Comparison of ENCODE assay signal across 1 cellular context in genomic region chr14:58244556-58245387, GRCh38.
TF ChIP-seq lines count a peak whose summit lies in the region.

PSMA3 (plus strand) TSS chr14:58244843; CDS start chr14:58244921, 78 bp downstream.

TF ChIP-seq in HEK293, 187 proteins besides CTCF, POLR2A, EP300 and RAD21 (continued from another document):
- TF ChIP-seq PRDM10 (tag by site-specific recombination; IDR thresholded peaks at IDR 0.05): peak; percentile 31; the same call in 1 of the 2 replicates
- TF ChIP-seq ZBTB11 (tag by site-specific recombination; conservative IDR thresholded peaks at IDR 0.05; ENCODE audit: low read depth): peak; percentile 41; the same call in 1 of the 2 replicates
- TF ChIP-seq ZNF221 (tag by site-specific recombination; IDR thresholded peaks at IDR 0.05; ENCODE audit: borderline replicate concordance): no peak
- TF ChIP-seq ZNF10 (tag by site-specific recombination; IDR thresholded peaks at IDR 0.05): 0 out of 2 replicates have a peak, but pooled peaks have one; percentile 21
- no peak for TF ChIP-seq ZNF629 (tag by site-specific recombination; IDR thresholded peaks at IDR 0.05)
- TF ChIP-seq ZNF530 (tag by site-specific recombination; IDR thresholded peaks at IDR 0.05; ENCODE audit: low read depth): no peak
- peak; percentile 74 for TF ChIP-seq ZBTB10 (tag by site-specific recombination; IDR thresholded peaks at IDR 0.05)
- peak; percentile 77 for TF ChIP-seq PRDM1 (tag by site-specific recombination; IDR thresholded peaks at IDR 0.05)
- no peak for TF ChIP-seq PBX3 (CRISPR knock-in tag; IDR thresholded peaks at IDR 0.05)
- no peak for TF ChIP-seq ATF2 (tag by site-specific recombination; IDR thresholded peaks at IDR 0.05; ENCODE audit: low read depth)
- no peak for TF ChIP-seq ELK4 (IDR thresholded peaks at IDR 0.05; ENCODE audit: borderline replicate concordance, low read depth, low read length)
- peak; percentile 53 for TF ChIP-seq SP3 (tag by site-specific recombination; IDR thresholded peaks at IDR 0.05)
- no peak for TF ChIP-seq ZNF510 (tag by site-specific recombination; IDR thresholded peaks at IDR 0.05; ENCODE audit: insufficient replicate concordance)
- TF ChIP-seq ZNF501 (tag by site-specific recombination; IDR thresholded peaks at IDR 0.05): peak; percentile 41; the same call in 1 of the 2 replicates
- peak; percentile 47; the same call in 1 of the 2 replicates for TF ChIP-seq ZNF600 (tag by site-specific recombination; IDR thresholded peaks at IDR 0.05)
- peak; percentile 49 for TF ChIP-seq ZXDB (tag by site-specific recombination; IDR thresholded peaks at IDR 0.05)
- TF ChIP-seq ZNF692 (tag by site-specific recombination; IDR thresholded peaks at IDR 0.05): 0 out of 2 replicates have a peak, but pooled peaks have one; percentile 21
- peak; percentile 84 for TF ChIP-seq ZNF76 (tag by site-specific recombination; IDR thresholded peaks at IDR 0.05; ENCODE audit: borderline replicate concordance, low read depth)
- no peak for TF ChIP-seq ZNF670 (tag by site-specific recombination; IDR thresholded peaks at IDR 0.05; ENCODE audit: low read depth)
- TF ChIP-seq MZF1 (tag by site-specific recombination; IDR thresholded peaks at IDR 0.05; ENCODE audit: borderline replicate concordance): peak; percentile 95
- TF ChIP-seq ZEB2 (tag by site-specific recombination; IDR thresholded peaks at IDR 0.05): peak; percentile 30; the same call in 1 of the 2 replicates
- TF ChIP-seq ZBTB48 (tag by site-specific recombination; IDR thresholded peaks at IDR 0.05): peak; percentile 41; the same call in 1 of the 2 replicates
- no peak for TF ChIP-seq ZNF37A (tag by site-specific recombination; IDR thresholded peaks at IDR 0.05)
- TF ChIP-seq ZBTB26 (tag by site-specific recombination; optimal IDR thresholded peaks at IDR 0.05): peak; percentile 25
- no peak for TF ChIP-seq TRIM28 (IDR thresholded peaks at IDR 0.05; ENCODE audit: borderline replicate concordance, low read length)
- 0 out of 2 replicates have a peak, but pooled peaks have one; percentile 60 for TF ChIP-seq KLF10 (tag by site-specific recombination; IDR thresholded peaks at IDR 0.05)
- TF ChIP-seq ZNF639 (tag by site-specific recombination; IDR thresholded peaks at IDR 0.05): 0 out of 2 replicates have a peak, but pooled peaks have one; percentile 23
- peak; percentile 37; the same call in 1 of the 2 replicates for TF ChIP-seq ZNF2 (tag by site-specific recombination; IDR thresholded peaks at IDR 0.05)
- TF ChIP-seq ZBTB49 (tag by site-specific recombination; IDR thresholded peaks at IDR 0.05; ENCODE audit: low read depth): no peak
- TF ChIP-seq ZBTB7A (tag by site-specific recombination; IDR thresholded peaks at IDR 0.05; ENCODE audit: low read depth): no peak
TF ChIP-seq in HEK293: peak in this region for 24.
